ENCODE assay signal across 9 cellular contexts in the genomic region with DNA sequence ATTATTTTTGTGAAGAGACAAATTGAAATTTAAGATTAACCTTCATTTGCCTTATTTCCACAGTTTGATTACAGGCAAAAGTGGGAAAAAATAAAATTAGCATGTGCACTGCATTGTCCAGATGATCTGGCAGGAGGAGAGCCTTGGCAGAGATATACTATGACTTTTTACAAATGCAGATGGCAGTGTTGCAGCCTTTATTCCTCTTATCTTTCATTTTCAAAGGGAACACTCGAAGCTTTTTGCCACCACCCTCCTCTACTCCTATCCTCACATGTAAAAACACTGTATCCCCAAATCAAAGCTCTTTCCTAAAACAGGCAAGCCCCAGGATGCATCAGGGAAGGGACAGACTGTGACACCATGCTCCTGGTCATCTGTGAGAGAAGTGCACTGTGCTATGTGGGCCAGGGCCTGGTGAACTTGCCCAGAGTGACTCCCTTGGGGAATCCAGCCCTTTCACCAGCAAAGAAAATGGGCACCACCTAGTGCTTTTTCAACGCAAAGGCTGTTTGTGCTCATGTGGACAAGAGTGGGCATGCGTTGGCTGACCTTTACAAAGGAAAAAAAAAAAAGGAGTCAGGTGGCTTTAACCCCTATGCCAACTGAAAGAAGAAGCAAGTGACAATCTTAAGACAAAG.
A peak's percentile ranks its signal among the peaks of the same experiment; 100 is the strongest.
DNase-seq lines count a peak whose midpoint lies in the region; ATAC-seq lines count a peak whose summit lies in the region.
"Had no signal": no experiment of that assay in that cellular context is flagged by ENCODE, and none has a peak within 500 bp of the region (broad histone marks: within the 10 kb centered on the region; RNA-seq: fewer than 3 reads in every experiment).

No MANE protein-coding gene starts in this region.

- DNase-seq in GM04503 (ENCODE audit: low read depth) (peak; percentile 27), NCI-H2227 treated with DMSO at 0.1 percent for 48 hours (lab: John Stamatoyannopoulos, UW) (peak; percentile 52), cerebellar cortex (ENCODE audit: low spot score) (peak; percentile 83), lung microvascular endothelial cell (ENCODE audit: low read depth in 2 of 2) (peak; percentile 35 to 62)
- no peak for DNase-seq in activated T-cell treated with anti-CD3 and anti-CD28 coated beads, Interleukin-2, amount 50 U/mL, for 1 hour
- DNase-seq: naive B cell had no signal

- ATAC-seq in GM18868 (IDR thresholded peaks at IDR 0.05; ENCODE audit: unreplicated experiment) (no peak), HG03025 (IDR thresholded peaks at IDR 0.05; ENCODE audit: low FRiP score, unreplicated experiment) (no peak)
- no peak for ATAC-seq in activated CD4-positive, CD25-positive, alpha-beta regulatory T cell treated with anti-CD3 and anti-CD28 coated beads, Interleukin-2, amount 50 U/mL, for 24 hours
